ENCODE assay signal across 9 cellular contexts in genomic region chr2:26961603-26962184, GRCh38. TPM values are rescaled to one million over a fixed set of nuclear protein-coding genes. Genes with fewer than 3 reads are reported as not detected.
DNase-seq lines count a peak whose midpoint lies in the region; ATAC-seq and TF ChIP-seq lines count a peak whose summit lies in the region.
"Had no signal": no experiment of that assay in that cellular context is flagged by ENCODE, and none has a peak within 500 bp of the region (broad histone marks: within the 10 kb centered on the region; RNA-seq: fewer than 3 reads in every experiment).

No MANE protein-coding gene starts in this region.

- H3K27me3 Mint-ChIP-seq in activated T-cell treated with anti-CD3 and anti-CD28 coated beads, Interleukin-2, amount 50 U/mL, for 4 hours (ENCODE audit: low read depth) = peaks cover 35% of the 10 kb centered on the region
- peaks cover 54% of the 10 kb centered on the region for H3K27me3 Mint-ChIP-seq in nephron progenitor cell (ENCODE audit: low read depth, poor library complexity)

- H3K9ac ChIP-seq in PC-3 (ENCODE audit: low read length) = no peak overlapping the region

- H2AFZ ChIP-seq in PC-3 (ENCODE audit: low read length) = peak overlapping the region; percentile 56; the same call in 1 of the 2 replicates

- no peak overlapping the region for H3K27ac ChIP-seq in PC-3 (ENCODE audit: low read length)

- H3K4me3 ChIP-seq in PC-3 (ENCODE audit: low read length) = no peak overlapping the region

- POLR2A ChIA-PET in PC-3 (lab: Charles Lee; ENCODE audit: unreplicated experiment) = no interaction called here

- H3K4me1 Mint-ChIP-seq in activated T-cell treated with anti-CD3 and anti-CD28 coated beads, Interleukin-2, amount 50 U/mL, for 4 hours (ENCODE audit: low read depth) = no peaks in the 10 kb centered on the region
- peaks cover 9% of the 10 kb centered on the region for H3K4me1 Mint-ChIP-seq in nephron progenitor cell

- no peaks in the 10 kb centered on the region for H3K27me3 ChIP-seq in PC-3 (ENCODE audit: low read length)

- H3K9me3 Mint-ChIP-seq in activated T-cell treated with anti-CD3 and anti-CD28 coated beads, Interleukin-2, amount 50 U/mL, for 4 hours = no peaks in the 10 kb centered on the region
- peaks cover 3% of the 10 kb centered on the region for H3K9me3 Mint-ChIP-seq in nephron progenitor cell

- DNase-seq in DMS79 (lab: John Stamatoyannopoulos, UW) (peak; percentile 76), LHCN-M2 (ENCODE audit: low read depth) (peak; percentile 83), PC-3 (peak; percentile 94), fibroblast of peridontal ligament (ENCODE audit: extremely low read depth) (peak; percentile 82), nephron progenitor cell (peak; percentile 87)
- DNase-seq in activated T-cell treated with anti-CD3 and anti-CD28 coated beads, Interleukin-2, amount 50 U/mL, for 4 hours = peak; percentile 75
- peak; percentile 79 for DNase-seq in stimulated activated naive CD8-positive, alpha-beta T cell treated with anti-CD3 and anti-CD28 coated beads, Interleukin-15, Interleukin-2, amounts not matched to agents 100 U/mL and 50 U/mL, for 24 hours

- no TSS peak for BruUV-seq in PC-3 (replicated peaks; lab: Mats Ljungman, UMichigan)

- H3K36me3 Mint-ChIP-seq in activated T-cell treated with anti-CD3 and anti-CD28 coated beads, Interleukin-2, amount 50 U/mL, for 4 hours (ENCODE audit: insufficient read depth) = no peaks in the 10 kb centered on the region
- H3K36me3 Mint-ChIP-seq in nephron progenitor cell (ENCODE audit: low read depth) = no peaks in the 10 kb centered on the region

- no peaks in the 10 kb centered on the region for H3K9me2 ChIP-seq in PC-3 (replicated peaks; ENCODE audit: low read length)

- peaks cover 5% of the 10 kb centered on the region; the same call in 1 of the 2 replicates for H3K4me1 ChIP-seq in PC-3 (ENCODE audit: insufficient read depth, low read length)

- 0 out of 2 replicates have a peak overlapping the region, but pooled peaks have one; percentile 29 for H3K4me2 ChIP-seq in PC-3 (ENCODE audit: low read length)

- peak; percentile 95 for ATAC-seq in PC-3
- ATAC-seq in activated T-cell treated with anti-CD3 and anti-CD28 coated beads, Interleukin-2, amount 50 U/mL, for 4 hours = peak; percentile 90 to 97
- peak; percentile 89 for ATAC-seq in stimulated activated naive CD8-positive, alpha-beta T cell treated with anti-CD3 and anti-CD28 coated beads, Interleukin-15, Interleukin-2, amounts not matched to agents 100 U/mL and 50 U/mL, for 24 hours
- ATAC-seq in HG03025 (IDR thresholded peaks at IDR 0.05; ENCODE audit: low FRiP score, unreplicated experiment) = no peak

- H3K9me3 ChIP-seq in PC-3 (ENCODE audit: low read length) = no peaks in the 10 kb centered on the region

- H3K36me3 ChIP-seq in PC-3 (ENCODE audit: low read depth, low read length) = no peaks in the 10 kb centered on the region

- no peak overlapping the region for H3K4me3 Mint-ChIP-seq in activated T-cell treated with anti-CD3 and anti-CD28 coated beads, Interleukin-2, amount 50 U/mL, for 4 hours
- H3K4me3 Mint-ChIP-seq in nephron progenitor cell = no peak overlapping the region
- H3K4me3 Mint-ChIP-seq: activated naive CD8-positive, alpha-beta T cell had no signal

- H3K79me2 ChIP-seq in PC-3 (ENCODE audit: low read length) = no peaks in the 10 kb centered on the region

- H3K27ac Mint-ChIP-seq in nephron progenitor cell = no peak overlapping the region
- H3K27ac Mint-ChIP-seq: activated naive CD8-positive, alpha-beta T cell had no signal

- no peaks in the 10 kb centered on the region for H3F3A ChIP-seq in PC-3 (ENCODE audit: low read length, unreplicated experiment)

- intact Hi-C loops in PC-3 (cut with micrococcal nuclease) = loop anchor here (1.0 to 5.0 kb wide), 4 partner anchors 56 to 231 kb away; no protein-coding TSS in a partner anchor

- CTCF ChIA-PET in PC-3 (lab: Charles Lee) = interaction anchor here (0.6 to 2.7 kb wide), 10 partner anchors 21 to 671 kb away, joined by 3 to 59 read pairs (median 4); no protein-coding TSS in a partner anchor

- TF ChIP-seq CTCF in PC-3 (conservative IDR thresholded peaks at IDR 0.05; ENCODE audit: low read depth, low read length) = peak; percentile 94
- peak; percentile 92 for TF ChIP-seq CTCF in nephron progenitor cell (IDR thresholded peaks at IDR 0.05)

- H4K20me1 ChIP-seq in PC-3 (ENCODE audit: low read length) = no peaks in the 10 kb centered on the region

RNA-seq across cellular contexts. Expression of gene MAPRE3, which starts 8.7 kb away (rescaled TPM):
- 1.5 and 1.7 TPM in 2 replicates for total RNA-seq in LHCN-M2 (2014; rRNA removed)
- polyA plus RNA-seq in LHCN-M2 (2012) = 9.1 TPM
- total RNA-seq in PC-3 (2014; rRNA removed) = 11.9 and 15.6 TPM in 2 replicates
- 1 to 10 TPM; 3.7 to 4.3 (median 3.8) TPM for total RNA-seq in activated T-cell treated with anti-CD3 and anti-CD28 coated beads, Interleukin-2, amount 50 U/mL, for 4 hours
